ENCODE assay signal across 11 cellular contexts in genomic region chr3:30511524-30512278, GRCh38.
DNase-seq lines count a peak whose midpoint lies in the region; ATAC-seq, FAIRE-seq and TF ChIP-seq lines count a peak whose summit lies in the region.
"Had no signal": no experiment of that assay in that cellular context is flagged by ENCODE, and none has a peak within 500 bp of the region (broad histone marks: within the 10 kb centered on the region; RNA-seq: fewer than 3 reads in every experiment).

No MANE protein-coding gene starts in this region.

- H3K27ac ChIP-seq in kidney (ENCODE audit: low read depth in 2 of 2, low read length in 2 of 2), result no peak overlapping the region
- no peak overlapping the region for H3K27ac ChIP-seq in MM.1S (ENCODE audit: low read length)

- no peaks in the 10 kb centered on the region for H3K27me3 ChIP-seq in MM.1S (replicated peaks; ENCODE audit: insufficient read depth, low read length)
- H3K27me3 ChIP-seq: esophagus squamous epithelium had no signal

- H3K36me3 ChIP-seq in kidney (ENCODE audit: control insufficient read depth in 1 of 2, insufficient read depth in 2 of 2, low read length in 2 of 2) (no peaks in the 10 kb centered on the region), MM.1S (replicated peaks; ENCODE audit: insufficient read depth, low read length) (no peaks in the 10 kb centered on the region)
- H3K36me3 ChIP-seq: esophagus squamous epithelium had no signal

- no peaks in the 10 kb centered on the region for H3K9me3 ChIP-seq in kidney (ENCODE audit: control insufficient read depth in 1 of 2, low read length in 2 of 2)
- no peaks in the 10 kb centered on the region for H3K9me3 ChIP-seq in MM.1S (replicated peaks; ENCODE audit: insufficient read depth, low read length)
- H3K9me3 ChIP-seq: esophagus squamous epithelium had no signal

- intact Hi-C loops in kidney (cut with DNase I), result no loop called here

- no peaks in the 10 kb centered on the region for H3K9me2 ChIP-seq in MM.1S (replicated peaks; ENCODE audit: insufficient read depth, low read length)

- H3K4me1 ChIP-seq in kidney (ENCODE audit: control insufficient read depth in 1 of 2, insufficient read depth in 1 of 2, low read depth in 1 of 2, low read length in 2 of 2) (no peaks in the 10 kb centered on the region), MM.1S (ENCODE audit: low read length) (no peaks in the 10 kb centered on the region)

- H3K27me3 Mint-ChIP-seq in activated naive CD4-positive, alpha-beta T cell treated with anti-CD3 and anti-CD28 coated beads, Interleukin-2, amount 50 U/mL, for 24 hours, result no peaks in the 10 kb centered on the region
- no peaks in the 10 kb centered on the region for H3K27me3 Mint-ChIP-seq in activated naive CD4-positive, alpha-beta T cell treated with anti-CD3 and anti-CD28 coated beads, Interleukin-2, amount 10 ng/mL, durations not matched to agents 7 days and 5 days
- no peaks in the 10 kb centered on the region for H3K27me3 Mint-ChIP-seq in activated naive CD8-positive, alpha-beta T cell treated with anti-CD3 and anti-CD28 coated beads, Interleukin-2, amount 50 U/mL, for 24 hours

- H3K9ac ChIP-seq in kidney (ENCODE audit: low read length in 2 of 2) (no peak overlapping the region), MM.1S (ENCODE audit: low read length) (no peak overlapping the region)

- TF ChIP-seq CTCF in kidney (IDR thresholded peaks at IDR 0.05; ENCODE audit: borderline replicate concordance, extremely low read depth, insufficient read depth) (no peak), MM.1S (IDR thresholded peaks at IDR 0.05; ENCODE audit: low read length) (no peak)

- CTCF ChIA-PET in activated naive CD4-positive, alpha-beta T cell treated with anti-CD3 and anti-CD28 coated beads, Interleukin-2, amount 10 ng/mL, durations not matched to agents 7 days and 5 days (lab: Charles Lee), result no interaction called here

- H2AFZ ChIP-seq in MM.1S (ENCODE audit: low read length), result no peak overlapping the region

- peak overlapping the region; percentile 59 for H3K27ac Mint-ChIP-seq in activated naive CD4-positive, alpha-beta T cell treated with anti-CD3 and anti-CD28 coated beads, Interleukin-2, amount 50 U/mL, for 24 hours
- no peak overlapping the region for H3K27ac Mint-ChIP-seq in activated naive CD4-positive, alpha-beta T cell treated with anti-CD3 and anti-CD28 coated beads, Interleukin-2, amount 10 ng/mL, durations not matched to agents 7 days and 5 days
- H3K27ac Mint-ChIP-seq in activated naive CD8-positive, alpha-beta T cell treated with anti-CD3 and anti-CD28 coated beads, Interleukin-2, amount 50 U/mL, for 24 hours, result peak overlapping the region; percentile 20
- H3K27ac Mint-ChIP-seq: T-helper 1 cell treated with Interleukin-12 subunit alpha and Interleukin-12 subunit beta and Interleukin-4 antibody, amounts not matched to agents 30 μg/mL and 1 μg/mL, for 36 hours had no signal

- peaks cover 10% of the 10 kb centered on the region for H3K4me1 Mint-ChIP-seq in activated naive CD4-positive, alpha-beta T cell treated with anti-CD3 and anti-CD28 coated beads, Interleukin-2, amount 50 U/mL, for 24 hours
- H3K4me1 Mint-ChIP-seq in activated naive CD4-positive, alpha-beta T cell treated with anti-CD3 and anti-CD28 coated beads, Interleukin-2, amount 10 ng/mL, durations not matched to agents 7 days and 5 days, result peaks cover 8% of the 10 kb centered on the region
- H3K4me1 Mint-ChIP-seq in activated naive CD8-positive, alpha-beta T cell treated with anti-CD3 and anti-CD28 coated beads, Interleukin-2, amount 50 U/mL, for 24 hours, result peaks cover 14% of the 10 kb centered on the region

- no peaks in the 10 kb centered on the region for H3K36me3 Mint-ChIP-seq in activated naive CD4-positive, alpha-beta T cell treated with anti-CD3 and anti-CD28 coated beads, Interleukin-2, amount 50 U/mL, for 24 hours
- H3K36me3 Mint-ChIP-seq in activated naive CD4-positive, alpha-beta T cell treated with anti-CD3 and anti-CD28 coated beads, Interleukin-2, amount 10 ng/mL, durations not matched to agents 7 days and 5 days, result no peaks in the 10 kb centered on the region
- no peaks in the 10 kb centered on the region for H3K36me3 Mint-ChIP-seq in activated naive CD8-positive, alpha-beta T cell treated with anti-CD3 and anti-CD28 coated beads, Interleukin-2, amount 50 U/mL, for 24 hours (ENCODE audit: low read depth)

- H3K4me3 Mint-ChIP-seq in activated naive CD4-positive, alpha-beta T cell treated with anti-CD3 and anti-CD28 coated beads, Interleukin-2, amount 50 U/mL, for 24 hours, result peak overlapping the region; percentile 30
- no peak overlapping the region for H3K4me3 Mint-ChIP-seq in activated naive CD4-positive, alpha-beta T cell treated with anti-CD3 and anti-CD28 coated beads, Interleukin-2, amount 10 ng/mL, durations not matched to agents 7 days and 5 days
- no peak overlapping the region for H3K4me3 Mint-ChIP-seq in activated naive CD8-positive, alpha-beta T cell treated with anti-CD3 and anti-CD28 coated beads, Interleukin-2, amount 50 U/mL, for 24 hours
- H3K4me3 Mint-ChIP-seq: T-helper 1 cell treated with Interleukin-12 subunit alpha and Interleukin-12 subunit beta and Interleukin-4 antibody, amounts not matched to agents 30 μg/mL and 1 μg/mL, for 36 hours had no signal

- H3K79me2 ChIP-seq in MM.1S (ENCODE audit: low read length), result no peaks in the 10 kb centered on the region

- H3K4me2 ChIP-seq in MM.1S (ENCODE audit: low read depth, low read length), result no peak overlapping the region

- no peaks in the 10 kb centered on the region for H3K9me3 Mint-ChIP-seq in activated naive CD4-positive, alpha-beta T cell treated with anti-CD3 and anti-CD28 coated beads, Interleukin-2, amount 50 U/mL, for 24 hours
- no peaks in the 10 kb centered on the region for H3K9me3 Mint-ChIP-seq in activated naive CD4-positive, alpha-beta T cell treated with anti-CD3 and anti-CD28 coated beads, Interleukin-2, amount 10 ng/mL, durations not matched to agents 7 days and 5 days
- H3K9me3 Mint-ChIP-seq in activated naive CD8-positive, alpha-beta T cell treated with anti-CD3 and anti-CD28 coated beads, Interleukin-2, amount 50 U/mL, for 24 hours, result no peaks in the 10 kb centered on the region

- ATAC-seq in activated naive CD8-positive, alpha-beta T cell treated with anti-CD3 and anti-CD28 coated beads, Interleukin-2, amount 50 U/mL, for 24 hours, result peak; percentile 75
- ATAC-seq in GM19351 (IDR thresholded peaks at IDR 0.05; ENCODE audit: unreplicated experiment), result no peak

- no peaks in the 10 kb centered on the region for H4K20me1 ChIP-seq in MM.1S (ENCODE audit: insufficient read depth, low read length)

- H3F3A ChIP-seq in MM.1S (ENCODE audit: insufficient read depth, low read length), result no peaks in the 10 kb centered on the region

- H3K4me3 ChIP-seq in kidney (ENCODE audit: low read length in 2 of 2), result no peak overlapping the region
- H3K4me3 ChIP-seq in MM.1S (ENCODE audit: low read length), result no peak overlapping the region
- H3K4me3 ChIP-seq: esophagus squamous epithelium had no signal

- FAIRE-seq in kidney (lab: Jason Lieb, UNC) (no peak), urothelium cell line (lab: Jason Lieb, UNC) (no peak)

- no peak for DNase-seq in activated naive CD4-positive, alpha-beta T cell treated with anti-CD3 and anti-CD28 coated beads, Interleukin-2, amount 10 ng/mL, durations not matched to agents 7 days and 5 days
- peak; percentile 29 for DNase-seq in activated naive CD8-positive, alpha-beta T cell treated with anti-CD3 and anti-CD28 coated beads, Interleukin-2, amount 50 U/mL, for 24 hours
- DNase-seq in kidney (peak; percentile 38), urothelium cell line (ENCODE audit: low spot score) (peak; percentile 60), activated gamma-delta T cell (lab: John Stamatoyannopoulos, UW) (no peak), MM.1S (no peak)
- DNase-seq: DMS153, esophagus squamous epithelium had no signal

Comparison
In these comparisons a context has a peak if more than half of its experiments do, and no peak if none do; other contexts are left out.
1. DNase-seq: peak in activated naive CD8-positive, alpha-beta T cell treated with anti-CD3 and anti-CD28 coated beads, Interleukin-2, amount 50 U/mL, for 24 hours (single experiment), kidney (single experiment) and urothelium cell line (single experiment); none in activated naive CD4-positive, alpha-beta T cell treated with anti-CD3 and anti-CD28 coated beads, Interleukin-2, amount 10 ng/mL, durations not matched to agents 7 days and 5 days (single experiment), activated gamma-delta T cell (single experiment) and MM.1S (single experiment).